Comparison of ENCODE assay signal across 9 cellular contexts in genomic region chr15:43977072-43977884, GRCh38.
DNase-seq lines count a peak whose midpoint lies in the region; ATAC-seq lines count a peak whose summit lies in the region.
"Had no signal": no experiment of that assay in that cellular context is flagged by ENCODE, and none has a peak within 500 bp of the region (broad histone marks: within the 10 kb centered on the region; RNA-seq: fewer than 3 reads in every experiment).

No MANE protein-coding gene starts in this region.

- peak; percentile 22 for DNase-seq in activated T-cell treated with anti-CD3 and anti-CD28 coated beads, Interleukin-2, amount 50 U/mL, for 1 hour
- DNase-seq in stimulated activated CD4-positive, alpha-beta T cell treated with anti-CD3 and anti-CD28 coated beads, Interleukin-2, amount 100 ng/mL, for 24 hours = peak; percentile 27 to 71
- DNase-seq in NCI-H446 treated with DMSO at 0.1 percent for 48 hours (lab: John Stamatoyannopoulos, UW) (no peak), epidermal melanocyte (ENCODE audit: insufficient read length, low spot score) (no peak), EL (no peak)

- ATAC-seq in GM18909 (IDR thresholded peaks at IDR 0.05; ENCODE audit: poor library complexity, unreplicated experiment) = peak; percentile 72
- ATAC-seq in HG03354 (IDR thresholded peaks at IDR 0.05; ENCODE audit: poor library complexity, severe bottlenecking, unreplicated experiment) = peak; percentile 73
- no peak for ATAC-seq in HG02840 (IDR thresholded peaks at IDR 0.05; ENCODE audit: low FRiP score, unreplicated experiment)
- ATAC-seq: foreskin keratinocyte had no signal

Comparison
In these comparisons a context has a peak if more than half of its experiments do, and no peak if none do; other contexts are left out.
1. DNase-seq: peak in activated T-cell treated with anti-CD3 and anti-CD28 coated beads, Interleukin-2, amount 50 U/mL, for 1 hour (single experiment) and stimulated activated CD4-positive, alpha-beta T cell treated with anti-CD3 and anti-CD28 coated beads, Interleukin-2, amount 100 ng/mL, for 24 hours (2 of 2); none in NCI-H446 treated with DMSO at 0.1 percent for 48 hours (single experiment), epidermal melanocyte (single experiment) and EL (single experiment).